1 cellular context compared by ENCODE assay signal in genomic region chr12:53180270-53180930, GRCh38.
TF ChIP-seq lines count a peak whose summit lies in the region.

CSAD (minus strand) TSS chr12:53180925; CDS start chr12:53173470, 7,455 bp downstream.
ZNF740 (plus strand) TSS chr12:53180722; CDS start chr12:53181984, 1,262 bp downstream.

TF ChIP-seq in HepG2, 621 proteins besides CTCF, POLR2A, EP300 and RAD21 (continued from another document and continues in another):
- peak; percentile 94 for TF ChIP-seq ZNF574 (CRISPR knock-in tag; IDR thresholded peaks at IDR 0.05)
- no peak for TF ChIP-seq ZNF337 (CRISPR knock-in tag; IDR thresholded peaks at IDR 0.05; ENCODE audit: borderline replicate concordance, low read depth)
- 0 out of 2 replicates have a peak, but pooled peaks have one; percentile 78 for TF ChIP-seq ZNF329 (CRISPR knock-in tag; IDR thresholded peaks at IDR 0.05; ENCODE audit: low read depth)
- TF ChIP-seq MXD3 (CRISPR knock-in tag; IDR thresholded peaks at IDR 0.05): no peak
- peak; percentile 87; the same call in 1 of the 2 replicates for TF ChIP-seq TFAP4 (IDR thresholded peaks at IDR 0.05; ENCODE audit: borderline replicate concordance, low read depth)
- TF ChIP-seq CCDC6 (CRISPR knock-in tag; IDR thresholded peaks at IDR 0.05): no peak
- TF ChIP-seq ZSCAN22 (CRISPR knock-in tag; IDR thresholded peaks at IDR 0.05): 0 out of 2 replicates have a peak, but pooled peaks have one; percentile 52
- peak; percentile 21; the same call in 1 of the 2 replicates for TF ChIP-seq MED1 (CRISPR knock-in tag; IDR thresholded peaks at IDR 0.05)
- peak; percentile 60; the same call in 1 of the 2 replicates for TF ChIP-seq ZNF350 (CRISPR knock-in tag; IDR thresholded peaks at IDR 0.05; ENCODE audit: borderline replicate concordance, low read depth)
- TF ChIP-seq ARID4A (CRISPR knock-in tag; IDR thresholded peaks at IDR 0.05; ENCODE audit: borderline replicate concordance): peak; percentile 68; the same call in 1 of the 2 replicates
- no peak for TF ChIP-seq ZNF432 (CRISPR knock-in tag; IDR thresholded peaks at IDR 0.05; ENCODE audit: borderline replicate concordance)
- TF ChIP-seq KMT2A (CRISPR knock-in tag; IDR thresholded peaks at IDR 0.05): no peak; the same call in 1 of the 2 replicates
- peak; percentile 44; the same call in 1 of the 2 replicates for TF ChIP-seq PPARG (CRISPR knock-in tag; conservative IDR thresholded peaks at IDR 0.05)
- TF ChIP-seq SKIL (CRISPR knock-in tag; IDR thresholded peaks at IDR 0.05; ENCODE audit: borderline replicate concordance): peak; percentile 71; the same call in 1 of the 2 replicates
- TF ChIP-seq GFI1 (CRISPR knock-in tag; IDR thresholded peaks at IDR 0.05; ENCODE audit: borderline replicate concordance): no peak
- TF ChIP-seq ZFP90 (CRISPR knock-in tag; IDR thresholded peaks at IDR 0.05; ENCODE audit: borderline replicate concordance): no peak
- TF ChIP-seq SMAD9 (CRISPR knock-in tag; IDR thresholded peaks at IDR 0.05): no peak
- peak; percentile 90 for TF ChIP-seq ETV5 (CRISPR knock-in tag; IDR thresholded peaks at IDR 0.05; ENCODE audit: borderline replicate concordance)
- TF ChIP-seq, protein P1, sequence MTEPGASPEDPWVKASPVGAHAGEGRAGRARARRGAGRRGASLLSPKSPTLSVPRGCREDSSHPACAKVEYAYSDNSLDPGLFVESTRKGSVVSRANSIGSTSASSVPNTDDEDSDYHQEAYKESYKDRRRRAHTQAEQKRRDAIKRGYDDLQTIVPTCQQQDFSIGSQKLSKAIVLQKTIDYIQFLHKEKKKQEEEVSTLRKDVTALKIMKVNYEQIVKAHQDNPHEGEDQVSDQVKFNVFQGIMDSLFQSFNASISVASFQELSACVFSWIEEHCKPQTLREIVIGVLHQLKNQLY (CRISPR knock-in tag; IDR thresholded peaks at IDR 0.05): peak; percentile 52; the same call in 1 of the 2 replicates
- TF ChIP-seq, protein P2, sequence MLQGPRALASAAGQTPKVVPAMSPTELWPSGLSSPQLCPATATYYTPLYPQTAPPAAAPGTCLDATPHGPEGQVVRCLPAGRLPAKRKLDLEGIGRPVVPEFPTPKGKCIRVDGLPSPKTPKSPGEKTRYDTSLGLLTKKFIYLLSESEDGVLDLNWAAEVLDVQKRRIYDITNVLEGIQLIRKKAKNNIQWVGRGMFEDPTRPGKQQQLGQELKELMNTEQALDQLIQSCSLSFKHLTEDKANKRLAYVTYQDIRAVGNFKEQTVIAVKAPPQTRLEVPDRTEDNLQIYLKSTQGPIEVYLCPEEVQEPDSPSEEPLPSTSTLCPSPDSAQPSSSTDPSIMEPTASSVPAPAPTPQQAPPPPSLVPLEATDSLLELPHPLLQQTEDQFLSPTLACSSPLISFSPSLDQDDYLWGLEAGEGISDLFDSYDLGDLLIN (CRISPR knock-in tag; IDR thresholded peaks at IDR 0.05; ENCODE audit: borderline replicate concordance): 0 out of 2 replicates have a peak, but pooled peaks have one; percentile 72
- TF ChIP-seq ZBTB7B (CRISPR knock-in tag; IDR thresholded peaks at IDR 0.05): peak; percentile 7; the same call in 1 of the 2 replicates
- TF ChIP-seq, protein P3, sequence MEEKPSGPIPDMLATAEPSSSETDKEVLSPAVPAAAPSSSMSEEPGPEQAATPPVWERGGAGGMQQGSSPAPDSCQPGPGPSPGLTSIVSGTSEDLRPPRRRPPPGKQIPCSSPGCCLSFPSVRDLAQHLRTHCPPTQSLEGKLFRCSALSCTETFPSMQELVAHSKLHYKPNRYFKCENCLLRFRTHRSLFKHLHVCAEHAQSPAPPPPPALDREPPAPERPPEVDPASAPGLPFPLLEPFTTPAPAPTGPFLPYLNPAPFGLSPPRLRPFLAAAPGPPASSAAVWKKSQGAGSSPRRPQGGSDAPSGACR (CRISPR knock-in tag; IDR thresholded peaks at IDR 0.05): 0 out of 2 replicates have a peak, but pooled peaks have one; percentile 9
- no peak for TF ChIP-seq ZNF292 (CRISPR knock-in tag; IDR thresholded peaks at IDR 0.05; ENCODE audit: borderline replicate concordance, low read depth)
- peak; percentile 62; the same call in 1 of the 2 replicates for TF ChIP-seq ZNF614 (CRISPR knock-in tag; IDR thresholded peaks at IDR 0.05; ENCODE audit: borderline replicate concordance)
- peak; percentile 61; the same call in 1 of the 2 replicates for TF ChIP-seq ZFP91 (CRISPR knock-in tag; IDR thresholded peaks at IDR 0.05; ENCODE audit: borderline replicate concordance)
- no peak for TF ChIP-seq PAWR (CRISPR knock-in tag; IDR thresholded peaks at IDR 0.05; ENCODE audit: borderline replicate concordance)
- no peak for TF ChIP-seq MED8 (CRISPR knock-in tag; IDR thresholded peaks at IDR 0.05; ENCODE audit: insufficient replicate concordance)
- TF ChIP-seq RNF219 (CRISPR knock-in tag; IDR thresholded peaks at IDR 0.05): no peak
- TF ChIP-seq ZSCAN21 (CRISPR knock-in tag; IDR thresholded peaks at IDR 0.05; ENCODE audit: borderline replicate concordance): 0 out of 2 replicates have a peak, but pooled peaks have one; percentile 35
- TF ChIP-seq NRL (CRISPR knock-in tag; IDR thresholded peaks at IDR 0.05; ENCODE audit: borderline replicate concordance): no peak; the same call in 1 of the 2 replicates
